ENCODE assay signal across 11 cellular contexts in the genomic region with DNA sequence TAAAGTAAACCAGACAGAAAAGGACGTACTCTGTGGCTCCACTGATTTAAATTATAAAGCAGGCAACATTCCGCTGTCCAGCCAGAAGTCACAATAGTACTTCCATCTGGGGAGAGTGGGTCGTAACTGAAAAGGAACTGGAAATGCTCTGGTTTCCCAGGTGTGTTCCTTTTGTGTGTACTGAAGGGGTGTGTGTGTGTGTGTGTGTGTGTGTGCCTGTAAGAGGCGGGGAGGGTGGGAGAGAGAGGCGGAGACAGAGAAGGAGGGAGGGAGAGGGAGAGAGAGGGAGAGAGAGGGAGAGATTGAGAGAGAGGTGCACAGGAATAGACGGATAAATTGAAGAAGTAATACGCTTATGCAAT.
DNase-seq lines count a peak whose midpoint lies in the region; ATAC-seq, FAIRE-seq and TF ChIP-seq lines count a peak whose summit lies in the region.
"Had no signal": no experiment of that assay in that cellular context is flagged by ENCODE, and none has a peak within 500 bp of the region (broad histone marks: within the 10 kb centered on the region; RNA-seq: fewer than 3 reads in every experiment).

No MANE protein-coding gene starts in this region.

- intact Hi-C loops in kidney (cut with DNase I) = no loop called here

- TF ChIP-seq CTCF in astrocyte (IDR thresholded peaks at IDR 0.05; ENCODE audit: insufficient read depth, low read depth, low read length) (no peak), kidney (IDR thresholded peaks at IDR 0.05; ENCODE audit: borderline replicate concordance, extremely low read depth, insufficient read depth) (no peak)

- H3K36me3 Mint-ChIP-seq in astrocyte (ENCODE audit: low read depth, unreplicated experiment) (no peaks in the 10 kb centered on the region), T-helper 17 cell (ENCODE audit: low read depth) (peaks cover 3% of the 10 kb centered on the region)
- H3K36me3 Mint-ChIP-seq in activated CD4-positive, alpha-beta memory T cell treated with anti-CD3 and anti-CD28 coated beads, Interleukin-2, amount 10 ng/mL, durations not matched to agents 7 days and 5 days (ENCODE audit: low read depth) = no peaks in the 10 kb centered on the region
- peaks cover 3 to 8% (median 6%) of the 10 kb centered on the region in 3 donors for H3K36me3 Mint-ChIP-seq in naive thymus-derived CD8-positive, alpha-beta T cell
- H3K36me3 Mint-ChIP-seq: T-cell had no signal

- no CpG with 5 or more reads among the region's 7 CpGs for WGBS in mesendoderm (ENCODE audit: extremely low coverage, insufficient coverage, low lambda C conversion rate)

- H2AFZ ChIP-seq in astrocyte (ENCODE audit: low read depth, low read length) = no peak overlapping the region

- H3K27ac Mint-ChIP-seq in astrocyte (ENCODE audit: unreplicated experiment) (peak overlapping the region; percentile 1), T-helper 17 cell (no peak overlapping the region)
- no peak overlapping the region for H3K27ac Mint-ChIP-seq in activated CD4-positive, alpha-beta memory T cell treated with anti-CD3 and anti-CD28 coated beads, Interleukin-2, amount 10 ng/mL, durations not matched to agents 7 days and 5 days
- no peak overlapping the region for H3K27ac Mint-ChIP-seq in naive thymus-derived CD8-positive, alpha-beta T cell
- H3K27ac Mint-ChIP-seq: T-cell had no signal

- no peak for ATAC-seq in T-helper 17 cell
- ATAC-seq in naive thymus-derived CD8-positive, alpha-beta T cell = no peak
- ATAC-seq: T-cell had no signal

- no peaks in the 10 kb centered on the region for H3K9me3 Mint-ChIP-seq in astrocyte (ENCODE audit: unreplicated experiment)
- H3K9me3 Mint-ChIP-seq in activated CD4-positive, alpha-beta memory T cell treated with anti-CD3 and anti-CD28 coated beads, Interleukin-2, amount 10 ng/mL, durations not matched to agents 7 days and 5 days = no peaks in the 10 kb centered on the region
- peaks cover 0 to 28% (median 4%) of the 10 kb centered on the region in 9 donors for H3K9me3 Mint-ChIP-seq in naive thymus-derived CD8-positive, alpha-beta T cell
- H3K9me3 Mint-ChIP-seq: T-cell had no signal

- H3K36me3 ChIP-seq in astrocyte (ENCODE audit: insufficient read depth, low read length) (no peaks in the 10 kb centered on the region), mesendoderm (ENCODE audit: control insufficient read depth, insufficient read depth, low read length) (no peaks in the 10 kb centered on the region), kidney (ENCODE audit: control insufficient read depth in 1 of 2, insufficient read depth in 2 of 2, low read length in 2 of 2) (no peaks in the 10 kb centered on the region)
- H3K36me3 ChIP-seq: colonic mucosa had no signal

- POLR2A ChIA-PET in activated CD4-positive, alpha-beta memory T cell treated with anti-CD3 and anti-CD28 coated beads, Interleukin-2, amount 10 ng/mL, durations not matched to agents 7 days and 5 days (lab: Charles Lee) = no interaction called here
- POLR2A ChIA-PET in naive thymus-derived CD8-positive, alpha-beta T cell (lab: Charles Lee) = no interaction called here

- H3K4me3 ChIP-seq in astrocyte (ENCODE audit: insufficient read depth, low read depth, low read length) (no peak overlapping the region), mesendoderm (ENCODE audit: low read length) (peak overlapping the region; percentile 43), kidney (ENCODE audit: low read length in 2 of 2) (no peak overlapping the region)
- H3K4me3 ChIP-seq: colonic mucosa had no signal

- peak overlapping the region; percentile 73 for H3K56ac ChIP-seq in mesendoderm (ENCODE audit: low read length)

- no peak overlapping the region for H3K27ac ChIP-seq in astrocyte (ENCODE audit: low read depth, low read length)
- no peak overlapping the region for H3K27ac ChIP-seq in mesendoderm (ENCODE audit: low read depth, low read length)
- no peak overlapping the region for H3K27ac ChIP-seq in kidney (ENCODE audit: low read depth in 2 of 2, low read length in 2 of 2)
- H3K27ac ChIP-seq: colonic mucosa had no signal

- H3K27me3 Mint-ChIP-seq in astrocyte (ENCODE audit: low read depth, unreplicated experiment) (no peaks in the 10 kb centered on the region), T-helper 17 cell (peaks cover 69% of the 10 kb centered on the region)
- peaks cover 25% of the 10 kb centered on the region for H3K27me3 Mint-ChIP-seq in activated CD4-positive, alpha-beta memory T cell treated with anti-CD3 and anti-CD28 coated beads, Interleukin-2, amount 10 ng/mL, durations not matched to agents 7 days and 5 days
- H3K27me3 Mint-ChIP-seq in naive thymus-derived CD8-positive, alpha-beta T cell = peaks cover 41 to 87% (median 59%) of the 10 kb centered on the region in 5 donors

- no peak overlapping the region for H4K5ac ChIP-seq in mesendoderm (ENCODE audit: low read length)

- no peak overlapping the region for H2AK5ac ChIP-seq in mesendoderm (ENCODE audit: low read length)

- H3K4me2 ChIP-seq in astrocyte (ENCODE audit: low read length) = peak overlapping the region; percentile 69
- peak overlapping the region; percentile 13 for H3K4me2 ChIP-seq in mesendoderm (ENCODE audit: low read length)

- no peak overlapping the region for H2BK120ac ChIP-seq in mesendoderm (ENCODE audit: low read depth, low read length)

- H3K9ac ChIP-seq in astrocyte (ENCODE audit: low read length) = peak overlapping the region; percentile 7
- H3K9ac ChIP-seq in mesendoderm (ENCODE audit: low read length) = peak overlapping the region; percentile 62
- H3K9ac ChIP-seq in kidney (ENCODE audit: low read length in 2 of 2) = no peak overlapping the region

- no peak overlapping the region for H4K8ac ChIP-seq in mesendoderm (ENCODE audit: low read depth, low read length)

- H3K27me3 ChIP-seq in astrocyte (ENCODE audit: insufficient read depth, low read length) = no peaks in the 10 kb centered on the region
- no peaks in the 10 kb centered on the region for H3K27me3 ChIP-seq in mesendoderm (ENCODE audit: insufficient read depth, low read length, poor library complexity)
- H3K27me3 ChIP-seq: colonic mucosa had no signal

- H3K9me3 ChIP-seq in astrocyte (ENCODE audit: insufficient read depth, low read depth, low read length) (no peaks in the 10 kb centered on the region), kidney (ENCODE audit: control insufficient read depth in 1 of 2, low read length in 2 of 2) (no peaks in the 10 kb centered on the region), T-helper 17 cell (ENCODE audit: control insufficient read depth, low read length, poor library complexity, severe bottlenecking) (no peaks in the 10 kb centered on the region)
- H3K9me3 ChIP-seq: colonic mucosa had no signal

- H3K79me1 ChIP-seq in mesendoderm (ENCODE audit: low read length) = no peaks in the 10 kb centered on the region

- H3K23ac ChIP-seq in mesendoderm (ENCODE audit: low read length) = no peak overlapping the region

- H3K79me2 ChIP-seq in astrocyte (ENCODE audit: insufficient read depth, low read length) (no peaks in the 10 kb centered on the region), mesendoderm (ENCODE audit: control insufficient read depth, insufficient read depth, low read length) (no peaks in the 10 kb centered on the region)

- FAIRE-seq in astrocyte (lab: Jason Lieb, UNC) (no peak), kidney (lab: Jason Lieb, UNC) (no peak)

- H2BK5ac ChIP-seq in mesendoderm (ENCODE audit: low read length) = no peak overlapping the region

- H3K4ac ChIP-seq in mesendoderm (ENCODE audit: low read depth, low read length) = no peak overlapping the region

- DNase-seq in EL = peak; percentile 33
- peak; percentile 42 for DNase-seq in HuH-7 (ENCODE audit: low spot score)
- peak; percentile 39 for DNase-seq in astrocyte (ENCODE audit: low read depth)
- peak; percentile 85 for DNase-seq in mesendoderm
- no peak for DNase-seq in kidney
- DNase-seq in activated CD4-positive, alpha-beta memory T cell treated with anti-CD3 and anti-CD28 coated beads, Interleukin-2, amount 10 ng/mL, durations not matched to agents 7 days and 5 days = no peak
- DNase-seq in T-helper 17 cell = no peak
- DNase-seq in naive thymus-derived CD8-positive, alpha-beta T cell = no peak
- DNase-seq: colonic mucosa, NCI-H1092 treated with DMSO at 0.1 percent for 48 hours had no signal

- H3K4me1 Mint-ChIP-seq in astrocyte (ENCODE audit: low read depth, unreplicated experiment) (no peaks in the 10 kb centered on the region), T-helper 17 cell (no peaks in the 10 kb centered on the region)
- peaks cover 14% of the 10 kb centered on the region for H3K4me1 Mint-ChIP-seq in activated CD4-positive, alpha-beta memory T cell treated with anti-CD3 and anti-CD28 coated beads, Interleukin-2, amount 10 ng/mL, durations not matched to agents 7 days and 5 days
- H3K4me1 Mint-ChIP-seq in naive thymus-derived CD8-positive, alpha-beta T cell = peaks cover 0 to 2% (median 0%) of the 10 kb centered on the region in 4 donors

- H3K18ac ChIP-seq in mesendoderm (ENCODE audit: low read length) = no peak overlapping the region

- no peaks in the 10 kb centered on the region for H4K20me1 ChIP-seq in astrocyte (ENCODE audit: insufficient read depth, low read length)

- no peaks in the 10 kb centered on the region for H3K4me1 ChIP-seq in astrocyte (ENCODE audit: insufficient read depth, low read length)
- no peaks in the 10 kb centered on the region for H3K4me1 ChIP-seq in mesendoderm (ENCODE audit: control insufficient read depth, low read depth, low read length)
- H3K4me1 ChIP-seq in kidney (ENCODE audit: control insufficient read depth in 1 of 2, insufficient read depth in 1 of 2, low read depth in 1 of 2, low read length in 2 of 2) = no peaks in the 10 kb centered on the region
- H3K4me1 ChIP-seq: colonic mucosa had no signal

- CTCF ChIA-PET in activated CD4-positive, alpha-beta memory T cell treated with anti-CD3 and anti-CD28 coated beads, Interleukin-2, amount 10 ng/mL, durations not matched to agents 7 days and 5 days (lab: Charles Lee) = no interaction called here

- no peak overlapping the region for H2BK15ac ChIP-seq in mesendoderm (replicated peaks; ENCODE audit: low read depth)

- H3K4me3 Mint-ChIP-seq in astrocyte (ENCODE audit: unreplicated experiment) (peak overlapping the region; percentile 87), T-helper 17 cell (no peak overlapping the region)
- no peak overlapping the region for H3K4me3 Mint-ChIP-seq in activated CD4-positive, alpha-beta memory T cell treated with anti-CD3 and anti-CD28 coated beads, Interleukin-2, amount 10 ng/mL, durations not matched to agents 7 days and 5 days
- H3K4me3 Mint-ChIP-seq in naive thymus-derived CD8-positive, alpha-beta T cell = no peak overlapping the region
- H3K4me3 Mint-ChIP-seq: T-cell had no signal

Comparison
In these comparisons a context has a peak if more than half of its experiments do, and no peak if none do; other contexts are left out.
1. DNase-seq: peak in EL (single experiment), HuH-7 (single experiment), astrocyte (single experiment) and mesendoderm (single experiment); none in kidney (single experiment), activated CD4-positive, alpha-beta memory T cell treated with anti-CD3 and anti-CD28 coated beads, Interleukin-2, amount 10 ng/mL, durations not matched to agents 7 days and 5 days (single experiment), T-helper 17 cell (0 of 3) and naive thymus-derived CD8-positive, alpha-beta T cell (0 of 10).
2. H3K9ac ChIP-seq: peak in astrocyte (single experiment) and mesendoderm (single experiment); none in kidney (0 of 2).